Comparison of ENCODE assay signal across 25 cellular contexts in the genomic region with DNA sequence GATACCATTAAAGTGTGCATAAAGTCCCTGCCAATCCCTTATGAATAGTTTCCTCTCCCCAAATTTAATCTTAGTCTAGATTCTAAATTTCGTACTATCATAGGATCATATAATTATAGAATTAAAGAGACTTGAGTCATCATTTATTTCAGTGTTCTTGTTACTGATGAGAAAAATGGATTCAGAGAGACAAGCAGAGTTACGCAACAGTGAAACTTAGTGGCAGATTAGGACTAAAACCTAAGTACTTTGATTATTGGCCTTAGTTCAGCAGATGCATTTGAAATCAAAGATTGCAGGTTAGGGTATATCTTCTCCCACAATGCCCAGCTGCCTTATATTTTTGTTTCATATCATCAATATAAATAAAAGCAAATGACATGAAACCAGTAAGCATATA. TPM values are rescaled to one million over a fixed set of nuclear protein-coding genes. Genes with fewer than 3 reads are reported as not detected.
DNase-seq lines count a peak whose midpoint lies in the region; ATAC-seq, FAIRE-seq and TF ChIP-seq lines count a peak whose summit lies in the region.
"Had no signal": no experiment of that assay in that cellular context is flagged by ENCODE, and none has a peak within 500 bp of the region (broad histone marks: within the 10 kb centered on the region; RNA-seq: fewer than 3 reads in every experiment).

No MANE protein-coding gene starts in this region.

- WGBS in HepG2 (ENCODE audit: low lambda C conversion rate), result 13% methylated on average over 2 of the region's 2 CpGs
- 64% methylated on average over 2 of the region's 2 CpGs for WGBS in right lobe of liver (ENCODE audit: insufficient coverage, low coverage, low lambda C conversion rate, missing lambda C conversion rate)

- TF ChIP-seq CTCF in HepG2 (CRISPR knock-in tag; IDR thresholded peaks at IDR 0.05) (no peak), right lobe of liver (IDR thresholded peaks at IDR 0.05) (no peak)

- POLR2A ChIA-PET in HepG2 (lab: Yijun Ruan, JAX), result no interaction called here

- H3K9me3 ChIP-seq in HepG2 (ENCODE audit: low read length) (peaks cover 83% of the 10 kb centered on the region), right lobe of liver (no peaks in the 10 kb centered on the region)
- H3K9me3 ChIP-seq: BE2C; BLaER1 treated with 17β-estradiol and CSF1 and Interleukin-3, amounts not matched to agents 10 nM and 100 nM had no signal

- H3K27me3 ChIP-seq in HepG2 (ENCODE audit: control insufficient read depth in 1 of 2, insufficient read depth in 2 of 2, low read length in 2 of 2) (no peaks in the 10 kb centered on the region), right lobe of liver (no peaks in the 10 kb centered on the region)
- H3K27me3 ChIP-seq: BE2C; BLaER1 treated with 17β-estradiol and CSF1 and Interleukin-3, amounts not matched to agents 10 nM and 100 nM had no signal

- H3K36me3 ChIP-seq in HepG2 (replicated peaks in 1 of 2; ENCODE audit: control insufficient read depth in 1 of 2, insufficient read depth in 2 of 2, low read length in 2 of 2) (no peaks in the 10 kb centered on the region), right lobe of liver (no peaks in the 10 kb centered on the region)
- H3K36me3 ChIP-seq: BE2C; BLaER1 treated with 17β-estradiol and CSF1 and Interleukin-3, amounts not matched to agents 10 nM and 100 nM had no signal

- H2AFZ ChIP-seq in HepG2 (ENCODE audit: low read length), result no peak overlapping the region

- no peak for TF ChIP-seq EP300 in HepG2 (IDR thresholded peaks at IDR 0.05; ENCODE audit: low read depth in 2 of 2, low read length in 2 of 2)
- no peak for TF ChIP-seq EP300 in HepG2 (CRISPR knock-in tag; IDR thresholded peaks at IDR 0.05; ENCODE audit: borderline replicate concordance)

- no peak overlapping the region for H3K9ac ChIP-seq in HepG2 (ENCODE audit: insufficient read depth, low read depth, low read length)
- H3K9ac ChIP-seq: BLaER1 treated with 17β-estradiol and CSF1 and Interleukin-3, amounts not matched to agents 10 nM and 100 nM had no signal

- H4K20me1 ChIP-seq in HepG2 (ENCODE audit: insufficient read depth, low read length), result no peaks in the 10 kb centered on the region
- H4K20me1 ChIP-seq: BLaER1 treated with 17β-estradiol and CSF1 and Interleukin-3, amounts not matched to agents 10 nM and 100 nM had no signal

- H3K79me2 ChIP-seq in HepG2 (ENCODE audit: insufficient read depth, low read length), result no peaks in the 10 kb centered on the region

- H3K27ac ChIP-seq in HepG2 (ENCODE audit: extremely low read length, insufficient read depth, low read length) (no peak overlapping the region), right lobe of liver (no peak overlapping the region)
- H3K27ac ChIP-seq: 22Rv1; BLaER1 treated with 17β-estradiol and CSF1 and Interleukin-3, amounts not matched to agents 10 nM and 100 nM had no signal

- H3K4me1 ChIP-seq in HepG2 (ENCODE audit: insufficient read depth, low read length), result no peaks in the 10 kb centered on the region
- no peaks in the 10 kb centered on the region for H3K4me1 ChIP-seq in right lobe of liver
- H3K4me1 ChIP-seq: BE2C; BLaER1 treated with 17β-estradiol and CSF1 and Interleukin-3, amounts not matched to agents 10 nM and 100 nM had no signal

- in situ Hi-C loops in HepG2 (cut with HindIII; ENCODE audit: extremely low pct_ligation_motif_present, low pct_unique_long_range_greater_than_20kb), result no loop called here

- ATAC-seq in HepG2 (no peak), right lobe of liver (no peak)

- no peak for TF ChIP-seq RAD21 in HepG2 (CRISPR knock-in tag; IDR thresholded peaks at IDR 0.05)

- no peak overlapping the region for H3K4me2 ChIP-seq in HepG2 (ENCODE audit: low read depth, low read length)
- H3K4me2 ChIP-seq: BLaER1 treated with 17β-estradiol and CSF1 and Interleukin-3, amounts not matched to agents 10 nM and 100 nM had no signal

- CTCF ChIA-PET in HepG2 (lab: Yijun Ruan, JAX; ENCODE audit: low intra/inter-chr PET ratio, low total read pairs), result no interaction called here

- intact Hi-C loops in HepG2 (cut with micrococcal nuclease; ENCODE audit: unreplicated experiment), result no loop called here
- intact Hi-C loops in right lobe of liver (cut with DNase I), result no loop called here

- BruUV-seq in HepG2 (replicated peaks; lab: Mats Ljungman, UMichigan), result no TSS peak

- DNase-seq in HepG2 (ENCODE audit: low spot score) (no peak), right lobe of liver (no peak), putamen (ENCODE audit: low spot score) (peak; percentile 9), AG08396 (ENCODE audit: low spot score) (no peak), DMS53 (lab: John Stamatoyannopoulos, UW) (no peak)
- DNase-seq: AML-193; BE2C; CD4-positive, alpha-beta T cell; CD8-positive, alpha-beta memory T cell; DMS 273 treated with DMSO at 0.1 percent for 48 hours; DMS79 treated with DMSO at 0.1 percent for 48 hours; GF-D8; GOT3; H7; HCEC 1CT had no signal

- no peak overlapping the region for H3K4me3 ChIP-seq in HepG2 (replicated peaks in 1 of 3; ENCODE audit: insufficient read depth in 1 of 3, low read depth in 2 of 3, low read length in 3 of 3)
- H3K4me3 ChIP-seq in right lobe of liver, result no peak overlapping the region
- H3K4me3 ChIP-seq: BLaER1 treated with 17β-estradiol and CSF1 and Interleukin-3, amounts not matched to agents 10 nM and 100 nM had no signal

- TF ChIP-seq POLR2A in HepG2 (IDR thresholded peaks at IDR 0.05; ENCODE audit: insufficient read depth in 1 of 2, low read depth in 2 of 2, low read length in 2 of 2), result no peak
- no peak for TF ChIP-seq POLR2A in right lobe of liver (IDR thresholded peaks at IDR 0.05)

- no peak for FAIRE-seq in HepG2 (lab: Jason Lieb, UNC)
- FAIRE-seq: A204.1, D721Med, GM12891, GM18507 had no signal

RNA-seq across cellular contexts. Expression of gene KRTAP19-7, which starts 0.8 kb away (rescaled TPM):
- total RNA-seq in HepG2 (2016; rRNA removed; fragmentation: Illumina TruSeq; extraction: Trizol) (not detected in 2 replicates), right lobe of liver (not detected)
- total RNA-seq in HepG2 (2016; cell fraction: cytosol; rRNA removed; fragmentation: Illumina TruSeq; extraction: Trizol; ENCODE audit: low read depth), result not detected in 2 replicates
- total RNA-seq in HepG2 (2016; cell fraction: insoluble cytoplasmic fraction; rRNA removed; fragmentation: Illumina TruSeq; extraction: Trizol), result not detected in 2 replicates
- total RNA-seq in HepG2 (2016; cell fraction: membrane; rRNA removed; fragmentation: Illumina TruSeq; extraction: Trizol), result not detected in 2 replicates
- not detected in 2 replicates for total RNA-seq in HepG2 (2016; cell fraction: nucleus; rRNA removed; fragmentation: Illumina TruSeq; extraction: Trizol)
- not detected in 2 replicates for polyA plus RNA-seq in HepG2 (2011; rRNA removed)
- not detected in 2 replicates for polyA plus RNA-seq in HepG2 (2011; cell fraction: cytosol; rRNA removed)
- not detected in 2 replicates for polyA plus RNA-seq in HepG2 (2011; cell fraction: nucleus; rRNA removed)
- not detected in 2 replicates for polyA plus RNA-seq in HepG2 (2012)
- polyA plus RNA-seq in HepG2 (2016; cell fraction: cytosol; fragmentation: Illumina TruSeq; extraction: Trizol; ENCODE audit: low read depth), result not detected in 2 replicates
- polyA plus RNA-seq in HepG2 (2016; cell fraction: insoluble cytoplasmic fraction; fragmentation: Illumina TruSeq; extraction: Trizol; ENCODE audit: low read depth), result not detected in 2 replicates
- not detected in 2 replicates for polyA plus RNA-seq in HepG2 (2016; cell fraction: membrane; fragmentation: Illumina TruSeq; extraction: Trizol; ENCODE audit: low read depth)
- polyA plus RNA-seq in HepG2 (2016; cell fraction: nucleus; fragmentation: Illumina TruSeq; extraction: Trizol; ENCODE audit: insufficient read depth, low read depth), result not detected in 2 replicates
- not detected in 2 replicates for polyA minus RNA-seq in HepG2 (2011; rRNA and poly(A)+ RNA removed; ENCODE audit: low replicate concordance)
- not detected in 2 replicates for polyA minus RNA-seq in HepG2 (2011; cell fraction: cytosol; rRNA and poly(A)+ RNA removed)
- not detected in 2 replicates for polyA minus RNA-seq in HepG2 (2011; cell fraction: nucleus; rRNA and poly(A)+ RNA removed)
- total RNA-seq: CD4-positive, alpha-beta T cell; CD8-positive, alpha-beta memory T cell; Daoy; G401; H7 had no signal
- polyA plus RNA-seq: AG04450; CD14-positive monocyte; CD8-positive, alpha-beta memory T cell had no signal

RNA-seq across cellular contexts. Expression of gene KRTAP19-6, which starts 20.3 kb away (rescaled TPM):
- total RNA-seq in HepG2 (2016; rRNA removed; fragmentation: Illumina TruSeq; extraction: Trizol), result not detected in 2 replicates
- total RNA-seq in HepG2 (2016; cell fraction: cytosol; rRNA removed; fragmentation: Illumina TruSeq; extraction: Trizol; ENCODE audit: low read depth), result not detected in 2 replicates
- not detected in 2 replicates for total RNA-seq in HepG2 (2016; cell fraction: insoluble cytoplasmic fraction; rRNA removed; fragmentation: Illumina TruSeq; extraction: Trizol)
- total RNA-seq in HepG2 (2016; cell fraction: membrane; rRNA removed; fragmentation: Illumina TruSeq; extraction: Trizol), result not detected in 2 replicates
- not detected in 2 replicates for total RNA-seq in HepG2 (2016; cell fraction: nucleus; rRNA removed; fragmentation: Illumina TruSeq; extraction: Trizol)
- polyA plus RNA-seq in HepG2 (2011; rRNA removed), result not detected in 2 replicates
- polyA plus RNA-seq in HepG2 (2011; cell fraction: cytosol; rRNA removed), result not detected in 2 replicates
- polyA plus RNA-seq in HepG2 (2011; cell fraction: nucleus; rRNA removed), result not detected in 2 replicates
- not detected in 2 replicates for polyA plus RNA-seq in HepG2 (2012)
- not detected in 2 replicates for polyA plus RNA-seq in HepG2 (2016; cell fraction: cytosol; fragmentation: Illumina TruSeq; extraction: Trizol; ENCODE audit: low read depth)
- polyA plus RNA-seq in HepG2 (2016; cell fraction: insoluble cytoplasmic fraction; fragmentation: Illumina TruSeq; extraction: Trizol; ENCODE audit: low read depth), result not detected in 2 replicates
- polyA plus RNA-seq in HepG2 (2016; cell fraction: membrane; fragmentation: Illumina TruSeq; extraction: Trizol; ENCODE audit: low read depth), result not detected in 2 replicates
- not detected in 2 replicates for polyA plus RNA-seq in HepG2 (2016; cell fraction: nucleus; fragmentation: Illumina TruSeq; extraction: Trizol; ENCODE audit: insufficient read depth, low read depth)
- not detected in 2 replicates for polyA minus RNA-seq in HepG2 (2011; rRNA and poly(A)+ RNA removed; ENCODE audit: low replicate concordance)
- polyA minus RNA-seq in HepG2 (2011; cell fraction: cytosol; rRNA and poly(A)+ RNA removed), result not detected in 2 replicates
- polyA minus RNA-seq in HepG2 (2011; cell fraction: nucleus; rRNA and poly(A)+ RNA removed), result not detected in 2 replicates
- not detected for total RNA-seq in right lobe of liver
- total RNA-seq: CD4-positive, alpha-beta T cell; CD8-positive, alpha-beta memory T cell; Daoy; G401; H7 had no signal
- polyA plus RNA-seq: AG04450; CD14-positive monocyte; CD8-positive, alpha-beta memory T cell had no signal

RNA-seq across cellular contexts. Expression of gene KRTAP22-2, which starts 28.2 kb away (rescaled TPM):
- total RNA-seq in HepG2 (2016; rRNA removed; fragmentation: Illumina TruSeq; extraction: Trizol) (not detected in 2 replicates), right lobe of liver (not detected)
- not detected in 2 replicates for total RNA-seq in HepG2 (2016; cell fraction: cytosol; rRNA removed; fragmentation: Illumina TruSeq; extraction: Trizol; ENCODE audit: low read depth)
- not detected in 2 replicates for total RNA-seq in HepG2 (2016; cell fraction: insoluble cytoplasmic fraction; rRNA removed; fragmentation: Illumina TruSeq; extraction: Trizol)
- not detected in 2 replicates for total RNA-seq in HepG2 (2016; cell fraction: membrane; rRNA removed; fragmentation: Illumina TruSeq; extraction: Trizol)
- not detected in 2 replicates for total RNA-seq in HepG2 (2016; cell fraction: nucleus; rRNA removed; fragmentation: Illumina TruSeq; extraction: Trizol)
- not detected in 2 replicates for polyA plus RNA-seq in HepG2 (2011; rRNA removed)
- polyA plus RNA-seq in HepG2 (2011; cell fraction: cytosol; rRNA removed), result not detected in 2 replicates
- polyA plus RNA-seq in HepG2 (2011; cell fraction: nucleus; rRNA removed), result not detected in 2 replicates
- polyA plus RNA-seq in HepG2 (2012), result not detected in 2 replicates
- polyA plus RNA-seq in HepG2 (2016; cell fraction: cytosol; fragmentation: Illumina TruSeq; extraction: Trizol; ENCODE audit: low read depth), result not detected in 2 replicates
- not detected in 2 replicates for polyA plus RNA-seq in HepG2 (2016; cell fraction: insoluble cytoplasmic fraction; fragmentation: Illumina TruSeq; extraction: Trizol; ENCODE audit: low read depth)
- not detected in 2 replicates for polyA plus RNA-seq in HepG2 (2016; cell fraction: membrane; fragmentation: Illumina TruSeq; extraction: Trizol; ENCODE audit: low read depth)
- polyA plus RNA-seq in HepG2 (2016; cell fraction: nucleus; fragmentation: Illumina TruSeq; extraction: Trizol; ENCODE audit: insufficient read depth, low read depth), result not detected in 2 replicates
- polyA minus RNA-seq in HepG2 (2011; rRNA and poly(A)+ RNA removed; ENCODE audit: low replicate concordance), result not detected in 2 replicates
- polyA minus RNA-seq in HepG2 (2011; cell fraction: cytosol; rRNA and poly(A)+ RNA removed), result not detected in 2 replicates
- polyA minus RNA-seq in HepG2 (2011; cell fraction: nucleus; rRNA and poly(A)+ RNA removed), result not detected in 2 replicates
- total RNA-seq: CD4-positive, alpha-beta T cell; CD8-positive, alpha-beta memory T cell; Daoy; G401; H7 had no signal
- polyA plus RNA-seq: AG04450; CD14-positive monocyte; CD8-positive, alpha-beta memory T cell had no signal

RNA-seq across cellular contexts. Expression of gene KRTAP6-3, which starts 30.3 kb away (rescaled TPM):
- total RNA-seq in HepG2 (2016; rRNA removed; fragmentation: Illumina TruSeq; extraction: Trizol), result not detected in 2 replicates
- total RNA-seq in HepG2 (2016; cell fraction: cytosol; rRNA removed; fragmentation: Illumina TruSeq; extraction: Trizol; ENCODE audit: low read depth), result not detected in 2 replicates
- not detected in 2 replicates for total RNA-seq in HepG2 (2016; cell fraction: insoluble cytoplasmic fraction; rRNA removed; fragmentation: Illumina TruSeq; extraction: Trizol)
- not detected in 2 replicates for total RNA-seq in HepG2 (2016; cell fraction: membrane; rRNA removed; fragmentation: Illumina TruSeq; extraction: Trizol)
- total RNA-seq in HepG2 (2016; cell fraction: nucleus; rRNA removed; fragmentation: Illumina TruSeq; extraction: Trizol), result not detected in 2 replicates
- not detected in 2 replicates for polyA plus RNA-seq in HepG2 (2011; rRNA removed)
- not detected in 2 replicates for polyA plus RNA-seq in HepG2 (2011; cell fraction: cytosol; rRNA removed)
- polyA plus RNA-seq in HepG2 (2011; cell fraction: nucleus; rRNA removed), result not detected in 2 replicates
- not detected in 2 replicates for polyA plus RNA-seq in HepG2 (2012)
- not detected in 2 replicates for polyA plus RNA-seq in HepG2 (2016; cell fraction: cytosol; fragmentation: Illumina TruSeq; extraction: Trizol; ENCODE audit: low read depth)
- polyA plus RNA-seq in HepG2 (2016; cell fraction: insoluble cytoplasmic fraction; fragmentation: Illumina TruSeq; extraction: Trizol; ENCODE audit: low read depth), result not detected in 2 replicates
- polyA plus RNA-seq in HepG2 (2016; cell fraction: membrane; fragmentation: Illumina TruSeq; extraction: Trizol; ENCODE audit: low read depth), result not detected in 2 replicates
- not detected in 2 replicates for polyA plus RNA-seq in HepG2 (2016; cell fraction: nucleus; fragmentation: Illumina TruSeq; extraction: Trizol; ENCODE audit: insufficient read depth, low read depth)
- polyA minus RNA-seq in HepG2 (2011; rRNA and poly(A)+ RNA removed; ENCODE audit: low replicate concordance), result not detected in 2 replicates
- not detected in 2 replicates for polyA minus RNA-seq in HepG2 (2011; cell fraction: cytosol; rRNA and poly(A)+ RNA removed)
- not detected in 2 replicates for polyA minus RNA-seq in HepG2 (2011; cell fraction: nucleus; rRNA and poly(A)+ RNA removed)
- not detected for total RNA-seq in right lobe of liver
- total RNA-seq: CD4-positive, alpha-beta T cell; CD8-positive, alpha-beta memory T cell; Daoy; G401; H7 had no signal
- polyA plus RNA-seq: AG04450; CD14-positive monocyte; CD8-positive, alpha-beta memory T cell had no signal

RNA-seq across cellular contexts. Expression of gene KRTAP6-2, which starts 36.7 kb away (rescaled TPM):
- total RNA-seq in HepG2 (2016; rRNA removed; fragmentation: Illumina TruSeq; extraction: Trizol) (not detected in 2 replicates), right lobe of liver (not detected)
- not detected in 2 replicates for total RNA-seq in HepG2 (2016; cell fraction: cytosol; rRNA removed; fragmentation: Illumina TruSeq; extraction: Trizol; ENCODE audit: low read depth)
- not detected in 2 replicates for total RNA-seq in HepG2 (2016; cell fraction: insoluble cytoplasmic fraction; rRNA removed; fragmentation: Illumina TruSeq; extraction: Trizol)
- total RNA-seq in HepG2 (2016; cell fraction: membrane; rRNA removed; fragmentation: Illumina TruSeq; extraction: Trizol), result not detected in 2 replicates
- total RNA-seq in HepG2 (2016; cell fraction: nucleus; rRNA removed; fragmentation: Illumina TruSeq; extraction: Trizol), result not detected in 2 replicates
- polyA plus RNA-seq in HepG2 (2011; rRNA removed), result not detected in 2 replicates
- polyA plus RNA-seq in HepG2 (2011; cell fraction: cytosol; rRNA removed), result not detected in 2 replicates
- not detected in 2 replicates for polyA plus RNA-seq in HepG2 (2011; cell fraction: nucleus; rRNA removed)
- not detected in 2 replicates for polyA plus RNA-seq in HepG2 (2012)
- polyA plus RNA-seq in HepG2 (2016; cell fraction: cytosol; fragmentation: Illumina TruSeq; extraction: Trizol; ENCODE audit: low read depth), result not detected in 2 replicates
- polyA plus RNA-seq in HepG2 (2016; cell fraction: insoluble cytoplasmic fraction; fragmentation: Illumina TruSeq; extraction: Trizol; ENCODE audit: low read depth), result not detected in 2 replicates
- not detected in 2 replicates for polyA plus RNA-seq in HepG2 (2016; cell fraction: membrane; fragmentation: Illumina TruSeq; extraction: Trizol; ENCODE audit: low read depth)
- polyA plus RNA-seq in HepG2 (2016; cell fraction: nucleus; fragmentation: Illumina TruSeq; extraction: Trizol; ENCODE audit: insufficient read depth, low read depth), result not detected in 2 replicates
- not detected in 2 replicates for polyA minus RNA-seq in HepG2 (2011; rRNA and poly(A)+ RNA removed; ENCODE audit: low replicate concordance)
- polyA minus RNA-seq in HepG2 (2011; cell fraction: cytosol; rRNA and poly(A)+ RNA removed), result not detected in 2 replicates
- polyA minus RNA-seq in HepG2 (2011; cell fraction: nucleus; rRNA and poly(A)+ RNA removed), result not detected in 2 replicates
- total RNA-seq: CD4-positive, alpha-beta T cell; CD8-positive, alpha-beta memory T cell; Daoy; G401; H7 had no signal
- polyA plus RNA-seq: AG04450; CD14-positive monocyte; CD8-positive, alpha-beta memory T cell had no signal
